21 cellular contexts compared by ENCODE assay signal in the genomic region with DNA sequence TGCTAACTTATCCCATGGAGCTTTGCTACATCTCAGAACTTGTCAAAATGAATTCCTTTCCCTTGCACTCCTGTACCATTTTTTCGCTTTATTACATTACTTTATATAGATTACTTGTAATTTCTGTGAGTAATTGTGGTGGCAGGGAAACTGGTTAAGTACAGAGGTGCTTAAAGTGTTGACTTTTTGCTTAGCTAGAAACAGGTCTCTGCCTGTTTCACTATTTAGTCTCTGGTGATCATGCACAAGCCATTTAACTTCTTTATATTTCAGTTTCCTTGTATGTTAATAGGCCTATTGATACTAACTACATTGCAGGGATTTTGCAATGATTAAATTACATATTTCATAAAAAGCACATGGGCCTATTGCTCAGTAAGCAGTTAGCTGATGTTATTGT.
A peak's percentile ranks its signal among the peaks of the same experiment; 100 is the strongest.
DNase-seq lines count a peak whose midpoint lies in the region; ATAC-seq and TF ChIP-seq lines count a peak whose summit lies in the region.
"Had no signal": no experiment of that assay in that cellular context is flagged by ENCODE, and none has a peak within 500 bp of the region (broad histone marks: within the 10 kb centered on the region; RNA-seq: fewer than 3 reads in every experiment).

No MANE protein-coding gene starts in this region.

- no peaks in the 10 kb centered on the region for H3K36me3 Mint-ChIP-seq in glutamatergic neuron (ENCODE audit: unreplicated experiment)
- H3K36me3 Mint-ChIP-seq: CD14-positive monocyte had no signal

- peak overlapping the region; percentile 11 to 33 for H3K27ac ChIP-seq in ascending aorta
- H3K27ac ChIP-seq in foreskin keratinocyte, result no peak overlapping the region
- peak overlapping the region; percentile 31 to 39 for H3K27ac ChIP-seq in thoracic aorta
- H3K27ac ChIP-seq: A549; BLaER1 treated with 17β-estradiol and CSF1 and Interleukin-3, amounts not matched to agents 10 nM and 100 nM had no signal

- H3K4me3 Mint-ChIP-seq in glutamatergic neuron (ENCODE audit: unreplicated experiment), result no peak overlapping the region
- H3K4me3 Mint-ChIP-seq: CD14-positive monocyte; CD4-positive, alpha-beta T cell; CD8-positive, alpha-beta memory T cell; GM23338; HFFc6 had no signal

- no peak for DNase-seq in ascending aorta (ENCODE audit: low spot score in 2 of 2)
- DNase-seq in epithelial cell of esophagus (ENCODE audit: low read depth), result peak; percentile 27
- DNase-seq in foreskin keratinocyte, result peak; percentile 53 to 64
- DNase-seq in thoracic aorta (ENCODE audit: low spot score), result no peak
- DNase-seq in GOT3 (lab: John Stamatoyannopoulos, UW), result no peak
- DNase-seq in glutamatergic neuron, result no peak
- DNase-seq: 8988T; ACHN; AML-193; BE2C; CD4-positive, alpha-beta T cell; CD8-positive, alpha-beta memory T cell; DMS 273 treated with DMSO at 0.1 percent for 48 hours; DND-41; HFFc6 had no signal

- no peaks in the 10 kb centered on the region for H3K4me1 Mint-ChIP-seq in glutamatergic neuron (ENCODE audit: low read depth, unreplicated experiment)
- H3K4me1 Mint-ChIP-seq: CD14-positive monocyte; CD8-positive, alpha-beta memory T cell; GM23338 had no signal

- H3K27ac Mint-ChIP-seq in glutamatergic neuron (ENCODE audit: unreplicated experiment), result no peak overlapping the region
- H3K27ac Mint-ChIP-seq: CD14-positive monocyte; CD4-positive, alpha-beta T cell; CD8-positive, alpha-beta memory T cell; GM23338; HFFc6 had no signal

- H3K9me3 Mint-ChIP-seq in glutamatergic neuron (ENCODE audit: unreplicated experiment), result peaks cover 5% of the 10 kb centered on the region
- H3K9me3 Mint-ChIP-seq: GM23338, HFFc6 had no signal

- peaks cover 2% of the 10 kb centered on the region for H3K27me3 Mint-ChIP-seq in glutamatergic neuron (ENCODE audit: unreplicated experiment)
- H3K27me3 Mint-ChIP-seq: CD4-positive, alpha-beta T cell; CD8-positive, alpha-beta memory T cell had no signal

- no peaks in the 10 kb centered on the region for H3K9me3 ChIP-seq in ascending aorta
- H3K9me3 ChIP-seq in thoracic aorta, result no peaks in the 10 kb centered on the region
- H3K9me3 ChIP-seq: A549; BE2C; BLaER1 treated with 17β-estradiol and CSF1 and Interleukin-3, amounts not matched to agents 10 nM and 100 nM; HAP-1 had no signal

- peak; percentile 29 for ATAC-seq in foreskin keratinocyte
- ATAC-seq in thoracic aorta (ENCODE audit: insufficient number of reproducible peaks, low FRiP score, low read depth), result no peak
- ATAC-seq in GM19467 (IDR thresholded peaks at IDR 0.05; ENCODE audit: unreplicated experiment), result no peak
- ATAC-seq: A549, GM23338 had no signal

- H3K36me3 ChIP-seq in ascending aorta (no peaks in the 10 kb centered on the region), thoracic aorta (no peaks in the 10 kb centered on the region)
- H3K36me3 ChIP-seq: BE2C; BLaER1 treated with 17β-estradiol and CSF1 and Interleukin-3, amounts not matched to agents 10 nM and 100 nM; HAP-1 had no signal

- intact Hi-C loops in ascending aorta (cut with DNase I), result no loop called here

- H3K27me3 ChIP-seq in ascending aorta (no peaks in the 10 kb centered on the region), foreskin keratinocyte (no peaks in the 10 kb centered on the region), thoracic aorta (replicated peaks; ENCODE audit: insufficient read depth) (no peaks in the 10 kb centered on the region)
- H3K27me3 ChIP-seq: BE2C; BLaER1 treated with 17β-estradiol and CSF1 and Interleukin-3, amounts not matched to agents 10 nM and 100 nM had no signal

- H3K4me1 ChIP-seq in ascending aorta (peaks cover 0 to 60% of the 10 kb centered on the region in 2 donors), foreskin keratinocyte (no peaks in the 10 kb centered on the region), thoracic aorta (ENCODE audit: control insufficient read depth in 1 of 2, low read depth in 2 of 2) (peaks cover 27 to 83% of the 10 kb centered on the region in 2 donors)
- H3K4me1 ChIP-seq: A549; BE2C; BLaER1 treated with 17β-estradiol and CSF1 and Interleukin-3, amounts not matched to agents 10 nM and 100 nM; HAP-1 had no signal

- H3K4me3 ChIP-seq in ascending aorta (no peak overlapping the region), epithelial cell of esophagus (ENCODE audit: low read length) (no peak overlapping the region), thoracic aorta (no peak overlapping the region)
- H3K4me3 ChIP-seq: A549; BLaER1 treated with 17β-estradiol and CSF1 and Interleukin-3, amounts not matched to agents 10 nM and 100 nM; GM23338; HAP-1 had no signal

- no peak for TF ChIP-seq CTCF in ascending aorta (IDR thresholded peaks at IDR 0.05)
- TF ChIP-seq CTCF in epithelial cell of esophagus (IDR thresholded peaks at IDR 0.05; ENCODE audit: insufficient read depth, low read depth, low read length, missing control alignments), result no peak
- TF ChIP-seq CTCF in foreskin keratinocyte (conservative IDR thresholded peaks at IDR 0.05), result no peak
- no peak for TF ChIP-seq CTCF in thoracic aorta (IDR thresholded peaks at IDR 0.05)
- TF ChIP-seq CTCF in glutamatergic neuron (IDR thresholded peaks at IDR 0.05; ENCODE audit: partially characterized antibody, unreplicated experiment), result no peak

Comparison
In these comparisons a context has a peak if more than half of its experiments do, and no peak if none do; other contexts are left out.
1. DNase-seq: peak in epithelial cell of esophagus (single experiment) and foreskin keratinocyte (2 of 2); none in ascending aorta (0 of 2), thoracic aorta (single experiment), GOT3 (single experiment) and glutamatergic neuron (single experiment).